In genomic region chr10:48466611-48467240, GRCh38 we compare ENCODE assay signal across 12 cellular contexts.
DNase-seq lines count a peak whose midpoint lies in the region; ATAC-seq and TF ChIP-seq lines count a peak whose summit lies in the region.
"Had no signal": no experiment of that assay in that cellular context is flagged by ENCODE, and none has a peak within 500 bp of the region (broad histone marks: within the 10 kb centered on the region; RNA-seq: fewer than 3 reads in every experiment).

No MANE protein-coding gene starts in this region.

- intact Hi-C loops in right cardiac atrium (cut with DNase I): no loop called here
- intact Hi-C loops in Right ventricle myocardium superior (cut with DNase I): no loop called here
- intact Hi-C loops in left lung (cut with DNase I): no loop called here

- peak overlapping the region; percentile 17 for H3K4me3 ChIP-seq in right cardiac atrium (ENCODE audit: low read length)
- H3K4me3 ChIP-seq in coronary artery: peak overlapping the region; percentile 32
- no peak overlapping the region for H3K4me3 ChIP-seq in left lung
- H3K4me3 ChIP-seq in urinary bladder (ENCODE audit: low read depth, low read length): peak overlapping the region; percentile 24
- H3K4me3 ChIP-seq: BLaER1 treated with 17β-estradiol and CSF1 and Interleukin-3, amounts not matched to agents 10 nM and 100 nM; body of pancreas had no signal

- no peaks in the 10 kb centered on the region for H3K36me3 ChIP-seq in left lung
- no peaks in the 10 kb centered on the region for H3K36me3 ChIP-seq in urinary bladder (ENCODE audit: insufficient read depth)
- H3K36me3 ChIP-seq: BLaER1 treated with 17β-estradiol and CSF1 and Interleukin-3, amounts not matched to agents 10 nM and 100 nM had no signal

- H3K36me3 Mint-ChIP-seq in activated naive CD8-positive, alpha-beta T cell treated with anti-CD3 and anti-CD28 coated beads for 36 hours: no peaks in the 10 kb centered on the region

- H3K27me3 Mint-ChIP-seq in activated naive CD8-positive, alpha-beta T cell treated with anti-CD3 and anti-CD28 coated beads for 36 hours: no peaks in the 10 kb centered on the region

- no peak overlapping the region for H3K27ac Mint-ChIP-seq in activated naive CD8-positive, alpha-beta T cell treated with anti-CD3 and anti-CD28 coated beads for 36 hours

- no peaks in the 10 kb centered on the region for H3K4me1 Mint-ChIP-seq in activated naive CD8-positive, alpha-beta T cell treated with anti-CD3 and anti-CD28 coated beads for 36 hours

- ATAC-seq in right cardiac atrium (no peak), Right ventricle myocardium superior (ENCODE audit: poor library complexity) (no peak), left lung (no peak), HG03457 (IDR thresholded peaks at IDR 0.05; ENCODE audit: unreplicated experiment) (no peak)
- ATAC-seq: body of pancreas had no signal

- H3K9me3 ChIP-seq in right cardiac atrium (ENCODE audit: control insufficient read depth, low read length) (no peaks in the 10 kb centered on the region), left lung (no peaks in the 10 kb centered on the region)
- H3K9me3 ChIP-seq: body of pancreas had no signal

- no peak overlapping the region for H3K4me3 Mint-ChIP-seq in activated naive CD8-positive, alpha-beta T cell treated with anti-CD3 and anti-CD28 coated beads for 36 hours

- 26% methylated on average over 43 of the region's 43 CpGs for WGBS in right cardiac atrium
- 18% methylated on average over 43 of the region's 43 CpGs for WGBS in urinary bladder

- TF ChIP-seq CTCF in coronary artery (IDR thresholded peaks at IDR 0.05) (no peak), left lung (IDR thresholded peaks at IDR 0.05) (no peak)

- H3K27me3 ChIP-seq in right cardiac atrium (ENCODE audit: control insufficient read depth, insufficient read depth): no peaks in the 10 kb centered on the region
- peaks cover 5 to 25% of the 10 kb centered on the region in 2 donors for H3K27me3 ChIP-seq in left lung
- H3K27me3 ChIP-seq: BLaER1 treated with 17β-estradiol and CSF1 and Interleukin-3, amounts not matched to agents 10 nM and 100 nM; body of pancreas had no signal

- DNase-seq in right cardiac atrium (peak in 1 of 3 donors; percentile 28), Right ventricle myocardium superior (no peak), coronary artery (ENCODE audit: low spot score) (no peak), left lung (peak; percentile 32 to 81), cortex of kidney (lab: John Stamatoyannopoulos, UW) (no peak)
- no peak for DNase-seq in activated naive CD8-positive, alpha-beta T cell treated with anti-CD3 and anti-CD28 coated beads for 36 hours
- DNase-seq: NCI-H226, T1000 had no signal

- H3K27ac ChIP-seq in right cardiac atrium (ENCODE audit: low read length) (no peak overlapping the region), coronary artery (no peak overlapping the region), left lung (no peak overlapping the region), urinary bladder (ENCODE audit: low read depth) (no peak overlapping the region)
- H3K27ac ChIP-seq: BLaER1 treated with 17β-estradiol and CSF1 and Interleukin-3, amounts not matched to agents 10 nM and 100 nM; body of pancreas had no signal

- H3K4me1 ChIP-seq in right cardiac atrium (ENCODE audit: control insufficient read depth, insufficient read depth, low read length) (peaks cover 11% of the 10 kb centered on the region), left lung (no peaks in the 10 kb centered on the region), urinary bladder (ENCODE audit: insufficient read depth) (no peaks in the 10 kb centered on the region)
- H3K4me1 ChIP-seq: body of pancreas had no signal

- no peaks in the 10 kb centered on the region for H3K9me3 Mint-ChIP-seq in activated naive CD8-positive, alpha-beta T cell treated with anti-CD3 and anti-CD28 coated beads for 36 hours

Comparison
In these comparisons a context has a peak if more than half of its experiments do, and no peak if none do; other contexts are left out.
1. DNase-seq: peak in left lung (2 of 2); none in Right ventricle myocardium superior (single experiment), coronary artery (single experiment), cortex of kidney (single experiment) and activated naive CD8-positive, alpha-beta T cell treated with anti-CD3 and anti-CD28 coated beads for 36 hours (single experiment).
2. H3K4me3 ChIP-seq: peak in right cardiac atrium (single experiment), coronary artery (single experiment) and urinary bladder (single experiment); none in left lung (0 of 2).